21 cellular contexts compared by ENCODE assay signal in the genomic region with DNA sequence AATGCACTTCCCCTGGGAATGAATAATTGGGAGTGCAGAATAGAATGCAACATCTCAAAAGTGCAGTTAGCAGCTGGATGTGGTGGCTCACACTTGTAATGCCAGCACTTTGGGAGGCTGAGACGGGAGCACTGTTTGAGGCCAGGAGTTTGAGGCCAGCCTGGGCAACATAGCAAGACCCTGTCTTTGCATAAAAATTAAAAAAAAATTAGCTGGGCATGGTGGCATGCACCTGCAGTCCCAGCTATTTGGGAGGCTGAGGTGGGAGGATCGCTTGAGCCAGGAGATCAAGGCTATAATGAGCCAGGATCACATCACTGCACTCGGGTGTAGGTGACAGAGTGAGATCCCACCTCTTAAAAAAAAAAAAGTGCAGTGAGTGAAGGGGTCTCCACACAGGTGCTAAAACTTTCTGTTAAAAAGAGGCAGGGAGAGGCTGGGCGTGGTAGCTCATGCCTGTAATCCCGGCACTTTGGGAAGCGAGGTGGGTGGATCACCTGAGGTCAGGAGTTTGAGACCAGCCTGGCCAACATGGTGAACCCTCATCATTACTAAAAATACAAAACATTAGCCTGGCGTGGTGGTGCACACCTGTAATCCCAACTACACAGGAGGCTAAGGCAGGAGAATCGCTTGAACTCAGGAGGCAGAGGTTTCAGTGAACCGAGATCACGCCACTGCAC. TPM values are rescaled to one million over a fixed set of nuclear protein-coding genes. Genes with fewer than 3 reads are reported as not detected.
DNase-seq lines count a peak whose midpoint lies in the region; ATAC-seq and TF ChIP-seq lines count a peak whose summit lies in the region.
"Had no signal": no experiment of that assay in that cellular context is flagged by ENCODE, and none has a peak within 500 bp of the region (broad histone marks: within the 10 kb centered on the region; RNA-seq: fewer than 3 reads in every experiment).

No MANE protein-coding gene starts in this region.

- ATAC-seq in activated CD8-positive, alpha-beta T cell treated with anti-CD3 and anti-CD28 coated beads for 36 hours, result no peak
- no peak for ATAC-seq in activated CD8-positive, alpha-beta T cell treated with anti-CD3 and anti-CD28 coated beads, Interleukin-2, amount 10 ng/mL, durations not matched to agents 7 days and 5 days
- ATAC-seq: CD8-positive, alpha-beta T cell had no signal

- no peaks in the 10 kb centered on the region for H3K27me3 Mint-ChIP-seq in activated CD8-positive, alpha-beta T cell treated with anti-CD3 and anti-CD28 coated beads for 36 hours
- no peaks in the 10 kb centered on the region for H3K27me3 Mint-ChIP-seq in activated CD8-positive, alpha-beta T cell treated with anti-CD3 and anti-CD28 coated beads, Interleukin-2, amount 10 ng/mL, durations not matched to agents 7 days and 5 days (ENCODE audit: low read depth)
- peaks cover 5% of the 10 kb centered on the region for H3K27me3 Mint-ChIP-seq in chondrocyte (ENCODE audit: low read depth)
- peaks cover 4% of the 10 kb centered on the region for H3K27me3 Mint-ChIP-seq in T-helper 2 cell treated with Interferon-gamma antibody and Interleukin-4, amounts not matched to agents 5 μg/mL and 100 μg/mL, for 36 hours (ENCODE audit: low read depth)

- intact Hi-C loops in activated CD8-positive, alpha-beta T cell treated with anti-CD3 and anti-CD28 coated beads for 36 hours (cut with micrococcal nuclease), result no loop called here
- intact Hi-C loops in stomach (cut with DNase I; ENCODE audit: low total_unique reads) (no loop called here), OCI-LY7 (cut with micrococcal nuclease; ENCODE audit: unreplicated experiment) (no loop called here)

- H3K36me3 ChIP-seq in stomach (no peaks in the 10 kb centered on the region), OCI-LY7 (ENCODE audit: insufficient read depth, low read length) (no peaks in the 10 kb centered on the region)
- H3K36me3 ChIP-seq: BE2C, HAP-1 had no signal

- POLR2A ChIA-PET in activated CD8-positive, alpha-beta T cell treated with anti-CD3 and anti-CD28 coated beads for 36 hours (lab: Charles Lee), result no interaction called here
- POLR2A ChIA-PET in activated CD8-positive, alpha-beta T cell treated with anti-CD3 and anti-CD28 coated beads, Interleukin-2, amount 10 ng/mL, durations not matched to agents 7 days and 5 days (lab: Charles Lee), result interaction anchor here (0.6 kb wide), 1 partner anchor 27 kb away, joined by 4 read pairs; no protein-coding TSS in a partner anchor
- POLR2A ChIA-PET in OCI-LY7 (lab: Charles Lee), result no interaction called here

- H3K4me2 ChIP-seq in OCI-LY7 (ENCODE audit: low read length), result no peak overlapping the region
- H3K4me2 ChIP-seq: PC-9 had no signal

- TF ChIP-seq EP300 in stomach (IDR thresholded peaks at IDR 0.05), result no peak

- BruUV-seq in OCI-LY7 (replicated peaks; lab: Mats Ljungman, UMichigan), result no TSS peak

- no peak for TF ChIP-seq POLR2A in stomach (IDR thresholded peaks at IDR 0.05)

- H2AFZ ChIP-seq in OCI-LY7 (ENCODE audit: low read length), result no peak overlapping the region
- H2AFZ ChIP-seq: PC-9 had no signal

- TF ChIP-seq CTCF in activated CD8-positive, alpha-beta T cell treated with anti-CD3 and anti-CD28 coated beads for 36 hours (IDR thresholded peaks at IDR 0.05), result no peak
- no peak for TF ChIP-seq CTCF in chondrocyte (IDR thresholded peaks at IDR 0.05)
- TF ChIP-seq CTCF in stomach (IDR thresholded peaks at IDR 0.05), result no peak
- TF ChIP-seq CTCF in OCI-LY7 (conservative IDR thresholded peaks at IDR 0.05; ENCODE audit: low read length), result no peak

- H3K4me1 Mint-ChIP-seq in activated CD8-positive, alpha-beta T cell treated with anti-CD3 and anti-CD28 coated beads for 36 hours (ENCODE audit: low read depth), result peaks cover 14% of the 10 kb centered on the region
- H3K4me1 Mint-ChIP-seq in activated CD8-positive, alpha-beta T cell treated with anti-CD3 and anti-CD28 coated beads, Interleukin-2, amount 10 ng/mL, durations not matched to agents 7 days and 5 days (ENCODE audit: low read depth), result peaks cover 6% of the 10 kb centered on the region
- peaks cover 12% of the 10 kb centered on the region for H3K4me1 Mint-ChIP-seq in chondrocyte (ENCODE audit: low read depth)
- peaks cover 5% of the 10 kb centered on the region for H3K4me1 Mint-ChIP-seq in T-helper 2 cell treated with Interferon-gamma antibody and Interleukin-4, amounts not matched to agents 5 μg/mL and 100 μg/mL, for 36 hours (ENCODE audit: low read depth)

- WGBS in stomach, 5 donors, result 80 to 89% (median 84%) methylated on average over 10 of the region's 10 CpGs

- H3K27me3 ChIP-seq in stomach, result no peaks in the 10 kb centered on the region
- H3K27me3 ChIP-seq: BE2C had no signal

- no peak overlapping the region for H3K27ac Mint-ChIP-seq in activated CD8-positive, alpha-beta T cell treated with anti-CD3 and anti-CD28 coated beads for 36 hours
- no peak overlapping the region for H3K27ac Mint-ChIP-seq in activated CD8-positive, alpha-beta T cell treated with anti-CD3 and anti-CD28 coated beads, Interleukin-2, amount 10 ng/mL, durations not matched to agents 7 days and 5 days
- no peak overlapping the region for H3K27ac Mint-ChIP-seq in chondrocyte (ENCODE audit: unreplicated experiment)
- no peak overlapping the region for H3K27ac Mint-ChIP-seq in T-helper 2 cell treated with Interferon-gamma antibody and Interleukin-4, amounts not matched to agents 5 μg/mL and 100 μg/mL, for 36 hours
- H3K27ac Mint-ChIP-seq: CD8-positive, alpha-beta T cell had no signal

- peak; percentile 0 for DNase-seq in activated CD8-positive, alpha-beta T cell treated with anti-CD3 and anti-CD28 coated beads for 36 hours
- DNase-seq in activated CD8-positive, alpha-beta T cell treated with anti-CD3 and anti-CD28 coated beads, Interleukin-2, amount 10 ng/mL, durations not matched to agents 7 days and 5 days, result no peak
- DNase-seq in chondrocyte (ENCODE audit: low spot score) (peak; percentile 24), mesenteric fat pad (ENCODE audit: low spot score) (peak; percentile 64), stomach (peak; percentile 22), HuH-7 (ENCODE audit: low spot score) (no peak), OCI-LY7 (ENCODE audit: low spot score) (no peak)
- no peak for DNase-seq in T-helper 2 cell treated with Interferon-gamma antibody and Interleukin-4, amounts not matched to agents 5 μg/mL and 100 μg/mL, for 36 hours (ENCODE audit: low spot score)
- DNase-seq: 8988T; BE2C; CD8-positive, alpha-beta T cell; DMS79; MV-4-11; NCI-H1417; NCI-H1930; NCI-H2171; NCI-H446; NCI-H82; PC-9; SHP77 had no signal

- no peaks in the 10 kb centered on the region for H3K79me2 ChIP-seq in OCI-LY7 (ENCODE audit: insufficient read depth, low read depth, low read length)

- CTCF ChIA-PET in activated CD8-positive, alpha-beta T cell treated with anti-CD3 and anti-CD28 coated beads for 36 hours (lab: Charles Lee), result interaction anchor here (0.8 to 1.5 kb wide), 2 partner anchors 9 to 140 kb away, joined by 3 to 4 read pairs; no protein-coding TSS in a partner anchor
- CTCF ChIA-PET in activated CD8-positive, alpha-beta T cell treated with anti-CD3 and anti-CD28 coated beads, Interleukin-2, amount 10 ng/mL, durations not matched to agents 7 days and 5 days (lab: Charles Lee), result no interaction called here
- CTCF ChIA-PET in OCI-LY7 (lab: Charles Lee; ENCODE audit: unreplicated experiment), result no interaction called here

- no peaks in the 10 kb centered on the region for H4K20me1 ChIP-seq in OCI-LY7 (ENCODE audit: insufficient read depth, low read length)

- no peaks in the 10 kb centered on the region for H3K9me2 ChIP-seq in OCI-LY7 (ENCODE audit: insufficient read depth, low read length)

- H3K4me1 ChIP-seq in stomach (peaks cover 48 to 86% (median 64%) of the 10 kb centered on the region in 4 donors), OCI-LY7 (ENCODE audit: insufficient read depth, low read length, poor library complexity, severe bottlenecking) (no peaks in the 10 kb centered on the region)

- no peaks in the 10 kb centered on the region for H3K9me3 Mint-ChIP-seq in activated CD8-positive, alpha-beta T cell treated with anti-CD3 and anti-CD28 coated beads for 36 hours
- H3K9me3 Mint-ChIP-seq in activated CD8-positive, alpha-beta T cell treated with anti-CD3 and anti-CD28 coated beads, Interleukin-2, amount 10 ng/mL, durations not matched to agents 7 days and 5 days (ENCODE audit: insufficient read depth), result no peaks in the 10 kb centered on the region
- no peaks in the 10 kb centered on the region for H3K9me3 Mint-ChIP-seq in chondrocyte (ENCODE audit: low read depth)
- no peaks in the 10 kb centered on the region for H3K9me3 Mint-ChIP-seq in T-helper 2 cell treated with Interferon-gamma antibody and Interleukin-4, amounts not matched to agents 5 μg/mL and 100 μg/mL, for 36 hours
- H3K9me3 Mint-ChIP-seq: CD8-positive, alpha-beta T cell had no signal

- H3K4me3 Mint-ChIP-seq in activated CD8-positive, alpha-beta T cell treated with anti-CD3 and anti-CD28 coated beads for 36 hours, result no peak overlapping the region
- H3K4me3 Mint-ChIP-seq in activated CD8-positive, alpha-beta T cell treated with anti-CD3 and anti-CD28 coated beads, Interleukin-2, amount 10 ng/mL, durations not matched to agents 7 days and 5 days, result no peak overlapping the region
- H3K4me3 Mint-ChIP-seq in chondrocyte (ENCODE audit: unreplicated experiment), result no peak overlapping the region
- no peak overlapping the region for H3K4me3 Mint-ChIP-seq in T-helper 2 cell treated with Interferon-gamma antibody and Interleukin-4, amounts not matched to agents 5 μg/mL and 100 μg/mL, for 36 hours
- H3K4me3 Mint-ChIP-seq: CD8-positive, alpha-beta T cell had no signal

- H3K9me3 ChIP-seq in stomach, result no peaks in the 10 kb centered on the region
- H3K9me3 ChIP-seq in OCI-LY7 (ENCODE audit: low read length), result no peaks in the 10 kb centered on the region
- H3K9me3 ChIP-seq: BE2C, HAP-1 had no signal

- H3K4me3 ChIP-seq in stomach (no peak overlapping the region), OCI-LY7 (ENCODE audit: low read depth, low read length, poor library complexity, severe bottlenecking) (no peak overlapping the region)
- H3K4me3 ChIP-seq: HAP-1, PC-9 had no signal

- peak overlapping the region; percentile 70 to 85 (median 79) for H3K27ac ChIP-seq in stomach
- no peak overlapping the region for H3K27ac ChIP-seq in OCI-LY7 (ENCODE audit: low read depth, low read length, poor library complexity, severe bottlenecking)
- H3K27ac ChIP-seq: PC-9 had no signal

- no peaks in the 10 kb centered on the region for H3K36me3 Mint-ChIP-seq in activated CD8-positive, alpha-beta T cell treated with anti-CD3 and anti-CD28 coated beads for 36 hours (ENCODE audit: low read depth)
- no peaks in the 10 kb centered on the region for H3K36me3 Mint-ChIP-seq in activated CD8-positive, alpha-beta T cell treated with anti-CD3 and anti-CD28 coated beads, Interleukin-2, amount 10 ng/mL, durations not matched to agents 7 days and 5 days (ENCODE audit: low read depth)
- no peaks in the 10 kb centered on the region for H3K36me3 Mint-ChIP-seq in chondrocyte (ENCODE audit: low read depth)
- H3K36me3 Mint-ChIP-seq in T-helper 2 cell treated with Interferon-gamma antibody and Interleukin-4, amounts not matched to agents 5 μg/mL and 100 μg/mL, for 36 hours (ENCODE audit: low read depth), result no peaks in the 10 kb centered on the region
- H3K36me3 Mint-ChIP-seq: CD8-positive, alpha-beta T cell had no signal

RNA-seq across cellular contexts. Expression of gene ZMIZ1, which starts 13.5 kb away (rescaled TPM):
- 10 to 100 TPM; 46.5 to 52.2 TPM for total RNA-seq in activated CD8-positive, alpha-beta T cell treated with anti-CD3 and anti-CD28 coated beads for 36 hours
- total RNA-seq in activated CD8-positive, alpha-beta T cell treated with anti-CD3 and anti-CD28 coated beads, Interleukin-2, amount 10 ng/mL, durations not matched to agents 7 days and 5 days, result 10 to 100 TPM; 39.9 to 40.6 TPM
- total RNA-seq in chondrocyte (46.2 to 74.6 TPM (median 48.7 TPM) in 3 replicates), mesenteric fat pad (81.1 TPM), stomach (100 to 1,000 TPM in 1 of 5 donors, 10 to 100 TPM in 4; 25.9 to 103 (median 67.7) TPM), OCI-LY7 (2022) (58.3 and 66.9 TPM in 2 replicates)
- 10 to 100 TPM; 17.7 to 20.2 (median 18.2) TPM for polyA plus RNA-seq in stomach
- total RNA-seq in OCI-LY7 (2014; rRNA removed; shearing (Covaris generic)), result 18.9 and 20.4 TPM in 2 replicates

Comparison
In these comparisons a context has a peak if more than half of its experiments do, and no peak if none do; other contexts are left out.
1. DNase-seq: peak in activated CD8-positive, alpha-beta T cell treated with anti-CD3 and anti-CD28 coated beads for 36 hours (single experiment), chondrocyte (single experiment), mesenteric fat pad (single experiment) and stomach (single experiment); none in activated CD8-positive, alpha-beta T cell treated with anti-CD3 and anti-CD28 coated beads, Interleukin-2, amount 10 ng/mL, durations not matched to agents 7 days and 5 days (single experiment), T-helper 2 cell treated with Interferon-gamma antibody and Interleukin-4, amounts not matched to agents 5 μg/mL and 100 μg/mL, for 36 hours (single experiment), HuH-7 (single experiment) and OCI-LY7 (single experiment).